In the genomic region with DNA sequence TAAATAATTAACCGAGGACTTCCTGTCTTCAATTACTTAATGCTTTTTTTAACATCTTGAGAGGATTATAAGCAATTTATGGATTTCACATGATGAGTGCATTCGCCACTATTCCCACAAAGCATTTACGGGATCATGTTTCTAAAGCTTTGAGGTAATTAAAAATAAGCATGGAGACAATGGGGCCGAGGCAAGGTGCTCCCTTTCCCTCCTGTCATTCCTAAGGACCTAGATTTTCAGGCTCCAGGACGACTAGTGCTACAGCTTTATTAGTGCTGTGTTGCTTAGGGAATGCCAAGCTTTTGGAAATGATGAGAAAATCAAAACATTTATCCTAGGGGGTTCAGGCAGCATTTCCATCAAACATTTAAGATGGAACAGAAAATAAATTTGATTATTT, we compare ENCODE assay signal across 15 cellular contexts.
"Had no signal": no experiment of that assay in that cellular context is flagged by ENCODE, and none has a peak within 500 bp of the region (broad histone marks: within the 10 kb centered on the region; RNA-seq: fewer than 3 reads in every experiment).

No MANE protein-coding gene starts in this region.

- H3K9ac ChIP-seq: neural progenitor cell had no signal

- H3K4me1 ChIP-seq: neural progenitor cell, upper lobe of right lung had no signal

- H3K36me3 ChIP-seq: neural progenitor cell, upper lobe of right lung had no signal

- H3K27ac ChIP-seq: foreskin keratinocyte, neural progenitor cell, upper lobe of right lung had no signal

- H3K4me3 ChIP-seq: neural progenitor cell, upper lobe of right lung had no signal

- DNase-seq: activated CD4-positive, alpha-beta T cell treated with anti-CD3 and anti-CD28 coated beads for 1 hour; activated CD4-positive, alpha-beta T cell treated with anti-CD3 and anti-CD28 coated beads, Interleukin-2, amount 50 U/mL, for 4 hours; activated effector memory CD4-positive, alpha-beta T cell treated with anti-CD3 and anti-CD28 coated beads, Interleukin-2, amount 50 U/mL, for 16 hours; activated naive CD4-positive, alpha-beta T cell treated with anti-CD3 and anti-CD28 coated beads, Interleukin-2, amount 50 U/mL, for 16 hours; activated T-cell treated with anti-CD3 and anti-CD28 coated beads, Interleukin-2, amount 50 U/mL, for 72 hours; cerebellar nuclear complex; effector CD4-positive, alpha-beta T cell; foreskin keratinocyte; hippocampal formation; left cardiac atrium; mesenchymal stem cell; naive thymus-derived CD4-positive, alpha-beta T cell; stimulated activated naive B cell treated with anti-CD40 and anti-IgM and Interleukin-4, amounts not matched to agents 10 μg/mL and 1 μg/mL and 100 μg/mL, for 72 hours; upper lobe of right lung had no signal

- H3K27me3 ChIP-seq: foreskin keratinocyte, neural progenitor cell, upper lobe of right lung had no signal

- H3K4me2 ChIP-seq: neural progenitor cell had no signal
